ENCODE assay signal across 3 cellular contexts in the genomic region with DNA sequence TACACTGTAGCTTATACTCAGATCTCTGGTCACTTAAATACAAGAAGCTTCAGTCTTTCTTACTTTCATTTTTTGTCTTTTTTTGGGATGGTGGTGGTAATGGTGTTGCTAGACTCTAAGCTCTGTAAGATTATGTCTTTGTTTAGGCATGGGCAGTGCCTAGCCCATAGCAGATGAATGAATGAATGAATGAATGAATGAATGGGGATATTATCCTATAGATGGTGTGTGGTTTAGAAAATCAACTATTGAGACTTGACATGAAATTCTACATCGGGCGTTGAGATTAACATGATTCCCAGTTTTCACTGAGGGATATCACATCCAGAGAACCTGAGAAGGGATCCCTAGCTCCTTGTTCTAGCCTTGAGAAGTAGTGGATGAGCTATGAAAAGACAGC.
TF ChIP-seq lines count a peak whose summit lies in the region.

No MANE protein-coding gene starts in this region.

TF ChIP-seq in HepG2, 621 proteins besides CTCF, POLR2A, EP300 and RAD21:
- TF ChIP-seq YY1 (IDR thresholded peaks at IDR 0.05; ENCODE audit: insufficient read depth, insufficient replicate concordance, low read depth, low read length) (no peak), ZNF24 (IDR thresholded peaks at IDR 0.05) (0 out of 2 replicates have a peak, but pooled peaks have one; percentile 65), SOX6 (IDR thresholded peaks at IDR 0.05) (no peak), SOX6 (CRISPR knock-in tag; IDR thresholded peaks at IDR 0.05) (no peak), GATAD2A (CRISPR knock-in tag; IDR thresholded peaks at IDR 0.05) (no peak), SMAD1 (CRISPR knock-in tag; IDR thresholded peaks at IDR 0.05; ENCODE audit: borderline replicate concordance, low read depth) (no peak)
- TF ChIP-seq, protein P1, sequence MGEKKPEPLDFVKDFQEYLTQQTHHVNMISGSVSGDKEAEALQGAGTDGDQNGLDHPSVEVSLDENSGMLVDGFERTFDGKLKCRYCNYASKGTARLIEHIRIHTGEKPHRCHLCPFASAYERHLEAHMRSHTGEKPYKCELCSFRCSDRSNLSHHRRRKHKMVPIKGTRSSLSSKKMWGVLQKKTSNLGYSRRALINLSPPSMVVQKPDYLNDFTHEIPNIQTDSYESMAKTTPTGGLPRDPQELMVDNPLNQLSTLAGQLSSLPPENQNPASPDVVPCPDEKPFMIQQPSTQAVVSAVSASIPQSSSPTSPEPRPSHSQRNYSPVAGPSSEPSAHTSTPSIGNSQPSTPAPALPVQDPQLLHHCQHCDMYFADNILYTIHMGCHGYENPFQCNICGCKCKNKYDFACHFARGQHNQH (CRISPR knock-in tag; IDR thresholded peaks at IDR 0.05): no peak
- TF ChIP-seq, protein P2, sequence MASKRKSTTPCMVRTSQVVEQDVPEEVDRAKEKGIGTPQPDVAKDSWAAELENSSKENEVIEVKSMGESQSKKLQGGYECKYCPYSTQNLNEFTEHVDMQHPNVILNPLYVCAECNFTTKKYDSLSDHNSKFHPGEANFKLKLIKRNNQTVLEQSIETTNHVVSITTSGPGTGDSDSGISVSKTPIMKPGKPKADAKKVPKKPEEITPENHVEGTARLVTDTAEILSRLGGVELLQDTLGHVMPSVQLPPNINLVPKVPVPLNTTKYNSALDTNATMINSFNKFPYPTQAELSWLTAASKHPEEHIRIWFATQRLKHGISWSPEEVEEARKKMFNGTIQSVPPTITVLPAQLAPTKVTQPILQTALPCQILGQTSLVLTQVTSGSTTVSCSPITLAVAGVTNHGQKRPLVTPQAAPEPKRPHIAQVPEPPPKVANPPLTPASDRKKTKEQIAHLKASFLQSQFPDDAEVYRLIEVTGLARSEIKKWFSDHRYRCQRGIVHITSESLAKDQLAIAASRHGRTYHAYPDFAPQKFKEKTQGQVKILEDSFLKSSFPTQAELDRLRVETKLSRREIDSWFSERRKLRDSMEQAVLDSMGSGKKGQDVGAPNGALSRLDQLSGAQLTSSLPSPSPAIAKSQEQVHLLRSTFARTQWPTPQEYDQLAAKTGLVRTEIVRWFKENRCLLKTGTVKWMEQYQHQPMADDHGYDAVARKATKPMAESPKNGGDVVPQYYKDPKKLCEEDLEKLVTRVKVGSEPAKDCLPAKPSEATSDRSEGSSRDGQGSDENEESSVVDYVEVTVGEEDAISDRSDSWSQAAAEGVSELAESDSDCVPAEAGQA (IDR thresholded peaks at IDR 0.05; ENCODE audit: low read depth): no peak
- TF ChIP-seq, protein P2 (CRISPR knock-in tag; IDR thresholded peaks at IDR 0.05; ENCODE audit: borderline replicate concordance): no peak

TF ChIP-seq in GM12878, 131 proteins besides CTCF, POLR2A, EP300 and RAD21:
- TF ChIP-seq ZNF24 (IDR thresholded peaks at IDR 0.05) (peak; percentile 68; the same call in 1 of the 2 replicates), BMI1 (IDR thresholded peaks at IDR 0.05; ENCODE audit: borderline replicate concordance) (no peak), ZSCAN29 (IDR thresholded peaks at IDR 0.05) (no peak), SMARCA5 (IDR thresholded peaks at IDR 0.05) (no peak)
TF ChIP-seq in GM12878: peak in this region for 1.

TF ChIP-seq in K562, 482 proteins besides CTCF, POLR2A, EP300 and RAD21:
- TF ChIP-seq ZNF263 (CRISPR knock-in tag; IDR thresholded peaks at IDR 0.05; ENCODE audit: borderline replicate concordance) (no peak), GABPB2 (CRISPR knock-in tag; conservative IDR thresholded peaks at IDR 0.05) (no peak), ZNF24 (IDR thresholded peaks at IDR 0.05) (peak; percentile 90), TEAD1 (CRISPR knock-in tag; IDR thresholded peaks at IDR 0.05) (no peak), MEF2A (IDR thresholded peaks at IDR 0.05; ENCODE audit: control insufficient read depth, low read depth, low read length) (no peak)
- TF ChIP-seq, protein P3, sequence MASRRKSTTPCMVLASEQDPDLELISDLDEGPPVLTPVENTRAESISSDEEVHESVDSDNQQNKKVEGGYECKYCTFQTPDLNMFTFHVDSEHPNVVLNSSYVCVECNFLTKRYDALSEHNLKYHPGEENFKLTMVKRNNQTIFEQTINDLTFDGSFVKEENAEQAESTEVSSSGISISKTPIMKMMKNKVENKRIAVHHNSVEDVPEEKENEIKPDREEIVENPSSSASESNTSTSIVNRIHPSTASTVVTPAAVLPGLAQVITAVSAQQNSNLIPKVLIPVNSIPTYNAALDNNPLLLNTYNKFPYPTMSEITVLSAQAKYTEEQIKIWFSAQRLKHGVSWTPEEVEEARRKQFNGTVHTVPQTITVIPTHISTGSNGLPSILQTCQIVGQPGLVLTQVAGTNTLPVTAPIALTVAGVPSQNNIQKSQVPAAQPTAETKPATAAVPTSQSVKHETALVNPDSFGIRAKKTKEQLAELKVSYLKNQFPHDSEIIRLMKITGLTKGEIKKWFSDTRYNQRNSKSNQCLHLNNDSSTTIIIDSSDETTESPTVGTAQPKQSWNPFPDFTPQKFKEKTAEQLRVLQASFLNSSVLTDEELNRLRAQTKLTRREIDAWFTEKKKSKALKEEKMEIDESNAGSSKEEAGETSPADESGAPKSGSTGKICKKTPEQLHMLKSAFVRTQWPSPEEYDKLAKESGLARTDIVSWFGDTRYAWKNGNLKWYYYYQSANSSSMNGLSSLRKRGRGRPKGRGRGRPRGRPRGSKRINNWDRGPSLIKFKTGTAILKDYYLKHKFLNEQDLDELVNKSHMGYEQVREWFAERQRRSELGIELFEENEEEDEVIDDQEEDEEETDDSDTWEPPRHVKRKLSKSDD (conservative IDR thresholded peaks at IDR 0.05; ENCODE audit: low read length): no peak
- TF ChIP-seq, protein P4, sequence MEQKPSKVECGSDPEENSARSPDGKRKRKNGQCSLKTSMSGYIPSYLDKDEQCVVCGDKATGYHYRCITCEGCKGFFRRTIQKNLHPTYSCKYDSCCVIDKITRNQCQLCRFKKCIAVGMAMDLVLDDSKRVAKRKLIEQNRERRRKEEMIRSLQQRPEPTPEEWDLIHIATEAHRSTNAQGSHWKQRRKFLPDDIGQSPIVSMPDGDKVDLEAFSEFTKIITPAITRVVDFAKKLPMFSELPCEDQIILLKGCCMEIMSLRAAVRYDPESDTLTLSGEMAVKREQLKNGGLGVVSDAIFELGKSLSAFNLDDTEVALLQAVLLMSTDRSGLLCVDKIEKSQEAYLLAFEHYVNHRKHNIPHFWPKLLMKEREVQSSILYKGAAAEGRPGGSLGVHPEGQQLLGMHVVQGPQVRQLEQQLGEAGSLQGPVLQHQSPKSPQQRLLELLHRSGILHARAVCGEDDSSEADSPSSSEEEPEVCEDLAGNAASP (IDR thresholded peaks at IDR 0.05): no peak
